7 cellular contexts compared by ENCODE assay signal in the genomic region with DNA sequence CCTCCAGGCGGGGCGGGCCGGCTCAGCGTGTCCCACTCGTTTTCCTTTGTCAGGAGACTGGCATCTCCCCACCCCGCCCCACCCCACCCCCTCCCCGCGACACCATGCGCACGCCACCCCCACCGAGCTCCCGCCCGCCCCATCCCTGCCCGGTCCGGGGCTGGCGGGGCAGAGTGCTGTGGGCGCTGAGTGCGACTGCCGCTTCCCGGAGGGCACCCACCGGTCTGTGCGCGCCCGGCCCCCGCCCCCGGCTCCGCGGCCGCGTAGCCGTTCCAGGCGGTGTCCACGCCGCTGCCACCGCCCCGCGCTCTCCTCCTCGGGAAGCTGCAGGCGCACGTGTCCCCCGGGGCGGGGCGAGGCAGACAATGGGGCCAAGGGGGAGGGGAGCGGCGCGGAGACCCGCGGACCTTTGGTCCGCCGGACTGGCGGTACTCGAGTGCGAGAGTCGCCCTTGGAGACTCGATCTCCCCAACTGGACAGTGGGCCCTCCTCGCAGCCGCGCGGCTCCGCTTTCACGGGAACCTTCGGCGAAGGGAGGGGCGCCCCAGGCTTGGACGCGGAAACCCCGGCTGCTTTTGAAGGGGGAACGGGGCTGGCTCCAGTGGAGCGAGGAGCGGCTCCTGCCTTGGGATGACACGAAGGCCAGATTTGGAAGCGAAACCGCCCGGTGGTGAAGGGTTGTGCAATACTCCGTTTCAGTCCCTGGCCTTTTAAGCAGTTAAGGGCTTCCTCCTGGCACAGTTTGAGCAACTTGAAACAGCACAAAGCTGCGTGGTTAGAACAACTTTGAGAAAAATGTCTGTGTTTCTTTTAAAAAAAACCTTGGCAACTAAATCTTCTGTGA. TPM values are rescaled to one million over a fixed set of nuclear protein-coding genes. Genes with fewer than 3 reads are reported as not detected.
A peak's percentile ranks its signal among the peaks of the same experiment; 100 is the strongest.
DNase-seq lines count a peak whose midpoint lies in the region; ATAC-seq, FAIRE-seq and TF ChIP-seq lines count a peak whose summit lies in the region.

No MANE protein-coding gene starts in this region.

- POLR2A ChIA-PET in GM12878 (lab: Charles Lee): interaction anchor here (0.6 to 10.8 kb wide), 8 partner anchors 9 to 1303 kb away, joined by 3 to 192 read pairs (median 9); partner anchors contain the start of gene SNX14

- TF ChIP-seq POLR2A in GM12878 (IDR thresholded peaks at IDR 0.05; ENCODE audit: low read depth, low read length): peak; percentile 92
- peak; percentile 74 to 78 for TF ChIP-seq POLR2A in sigmoid colon (IDR thresholded peaks at IDR 0.05)

- peak overlapping the region; percentile 83 for H3K4me3 ChIP-seq in GM12878
- H3K4me3 ChIP-seq in iPS DF 6.9 (ENCODE audit: low read length): peak overlapping the region; percentile 66; the same call in 1 of the 2 replicates
- H3K4me3 ChIP-seq in sigmoid colon: peak overlapping the region; percentile 80 to 99 (median 87)

- H3K9ac ChIP-seq in GM12878 (ENCODE audit: control insufficient read depth, insufficient read depth, low read length): peak overlapping the region; percentile 75

- H3K4me2 ChIP-seq in GM12878 (ENCODE audit: control insufficient read depth, insufficient read depth): peak overlapping the region; percentile 51

- peak; percentile 44 for DNase-seq in GM18507 (ENCODE audit: extremely low spot score, insufficient read length, low read depth)
- DNase-seq in NCI-H1694 treated with DMSO at 0.1 percent for 48 hours (lab: John Stamatoyannopoulos, UW): peak; percentile 58
- peak; percentile 50 to 88 (median 61) for DNase-seq in T-helper 2 cell
- DNase-seq in GM12878 (ENCODE audit: low read depth, low spot score): peak; percentile 89
- peak; percentile 57 for DNase-seq in iPS DF 6.9 (ENCODE audit: low read depth, low spot score)
- DNase-seq in sigmoid colon: peak; percentile 97

- peak overlapping the region; percentile 80 for H3K27ac ChIP-seq in GM12878 (ENCODE audit: control insufficient read depth, insufficient read depth)
- no peak overlapping the region for H3K27ac ChIP-seq in iPS DF 6.9 (ENCODE audit: low read length)
- H3K27ac ChIP-seq in sigmoid colon: peak overlapping the region; percentile 96 to 99 (median 98)

- peak overlapping the region; percentile 15 for H2AFZ ChIP-seq in GM12878 (ENCODE audit: control insufficient read depth, low read depth, low read length)

- H3K4me1 ChIP-seq in GM12878 (ENCODE audit: control insufficient read depth, insufficient read depth, low read length): no peaks in the 10 kb centered on the region
- H3K4me1 ChIP-seq in iPS DF 6.9 (ENCODE audit: control insufficient read depth, insufficient read depth, low read length): no peaks in the 10 kb centered on the region
- peaks cover 0 to 43% (median 32%) of the 10 kb centered on the region in 4 donors for H3K4me1 ChIP-seq in sigmoid colon

- in situ Hi-C loops in GM12878 (cut with MboI): loop anchor here (5.0 to 25.0 kb wide), 2 partner anchors 34 to 1519 kb away; partner anchors contain the start of gene ZNF292

- peaks cover 0 to 8% of the 10 kb centered on the region in 2 experiments; a peak in 2 of 4 replicates for H3K36me3 ChIP-seq in GM12878 (ENCODE audit: control insufficient read depth in 2 of 2, insufficient read depth in 2 of 2, low read length in 1 of 2)
- H3K36me3 ChIP-seq in iPS DF 6.9 (ENCODE audit: control insufficient read depth, insufficient read depth, low read length): peaks cover 3% of the 10 kb centered on the region; the same call in 1 of the 2 replicates
- peaks cover 0 to 19% (median 5%) of the 10 kb centered on the region in 4 donors for H3K36me3 ChIP-seq in sigmoid colon

- intact Hi-C loops in GM12878 (cut with micrococcal nuclease; ENCODE audit: unreplicated experiment): loop anchor here (1.0 to 2.0 kb wide), 2 partner anchors 35 to 49 kb away; no protein-coding TSS in a partner anchor
- intact Hi-C loops in sigmoid colon (cut with DNase I): loop anchor here (1.0 kb wide), 1 partner anchor 50 kb away; the partner anchor contains the start of gene SNX14

- SMC1A ChIA-PET in GM12878 (lab: Charles Lee; ENCODE audit: uncharacterized antibody, unreplicated experiment): interaction anchor here (0.6 to 4.8 kb wide), 8 partner anchors 12 to 289 kb away, joined by 3 to 48 read pairs (median 6); no protein-coding TSS in a partner anchor

- peak; percentile 55 for ATAC-seq in HG02943 (IDR thresholded peaks at IDR 0.05; ENCODE audit: low read depth, unreplicated experiment)
- ATAC-seq in GM12878: peak; percentile 68

- TF ChIP-seq CTCF in GM12878 (IDR thresholded peaks at IDR 0.05 in 2 of 3, conservative IDR thresholded peaks at IDR 0.05 in 1 of 3; ENCODE audit: control insufficient read depth in 2 of 3, extremely low read depth in 1 of 3, insufficient read depth in 1 of 3, low read depth in 3 of 3, low read length in 3 of 3): no peak
- no peak for TF ChIP-seq CTCF in sigmoid colon (IDR thresholded peaks at IDR 0.05)

- H3K27me3 ChIP-seq in GM12878 (replicated peaks in 1 of 2; ENCODE audit: control insufficient read depth in 2 of 2, insufficient read depth in 2 of 2, low read length in 1 of 2): no peaks in the 10 kb centered on the region
- H3K27me3 ChIP-seq in iPS DF 6.9 (ENCODE audit: control insufficient read depth, insufficient read depth, low read length): no peaks in the 10 kb centered on the region
- H3K27me3 ChIP-seq in sigmoid colon: no peaks in the 10 kb centered on the region

- CTCF ChIA-PET in GM12878 (lab: Yijun Ruan, JAX): interaction anchor here (1.6 to 4.4 kb wide), 4 partner anchors 12 to 33 kb away, joined by 4 to 44 read pairs (median 8); no protein-coding TSS in a partner anchor

- TF ChIP-seq EP300 in GM12878 (IDR thresholded peaks at IDR 0.05; ENCODE audit: borderline replicate concordance in 1 of 2, control insufficient read depth in 1 of 2, low read depth in 2 of 2, low read length in 2 of 2) (peak in 1 of 2 experiments; percentile 42; a peak in 1 of 4 replicates), sigmoid colon (IDR thresholded peaks at IDR 0.05) (peak in 1 of 4 donors; percentile 27)

- 1% methylated on average over 28 of the region's 76 CpGs for WGBS in GM12878 (ENCODE audit: insufficient coverage, insufficient replicate concordance, low lambda C conversion rate, missing lambda C conversion rate)
- WGBS in iPS DF 6.9 (ENCODE audit: insufficient coverage, insufficient read length): no CpG with 5 or more reads among the region's 76 CpGs
- 1% methylated on average over 76 of the region's 76 CpGs for WGBS in sigmoid colon, 2 donors

- peaks cover 5% of the 10 kb centered on the region; the same call in 1 of the 2 replicates for H4K20me1 ChIP-seq in GM12878 (ENCODE audit: control insufficient read depth, insufficient read depth)

- FAIRE-seq in GM18507 (lab: Jason Lieb, UNC) (peak; percentile 92), GM12878 (lab: Jason Lieb, UNC) (peak; percentile 98)

- RAD21 ChIA-PET in GM12878 (lab: Charles Lee; ENCODE audit: unreplicated experiment): interaction anchor here (0.6 to 8.3 kb wide), 7 partner anchors 16 to 240 kb away, joined by 3 to 125 read pairs (median 4); partner anchors contain the start of gene SNX14

- H3K9me3 ChIP-seq in GM12878 (replicated peaks; ENCODE audit: control insufficient read depth, insufficient read depth, low read length) (peaks cover 2% of the 10 kb centered on the region; the same call in 2 of the 3 replicates), iPS DF 6.9 (ENCODE audit: control insufficient read depth, insufficient read depth, low read length) (no peaks in the 10 kb centered on the region), sigmoid colon (no peaks in the 10 kb centered on the region)

- peak; percentile 12; the same call in 1 of the 2 replicates for TF ChIP-seq RAD21 in GM12878 (IDR thresholded peaks at IDR 0.05; ENCODE audit: insufficient read depth, low read depth, low read length)

- H3K79me2 ChIP-seq in GM12878 (ENCODE audit: control insufficient read depth, insufficient read depth, low read length): peaks cover 42% of the 10 kb centered on the region

- BruUV-seq in GM12878 (replicated peaks; lab: Mats Ljungman, UMichigan): TSS peak; percentile 93

RNA-seq across cellular contexts. Expression of gene SYNCRIP, which starts 1.1 kb away (rescaled TPM):
- 97.6 and 100 TPM in 2 replicates for total RNA-seq in GM12878 (2013; cell fraction: nucleolus; rRNA removed)
- 77.6 and 89.3 TPM in 2 replicates for total RNA-seq in GM12878 (2014; rRNA removed)
- total RNA-seq in GM12878 (2014; rRNA removed; fragmentation: Illumina TruSeq; extraction: Trizol): 124 and 129 TPM in 2 replicates
- 134 and 145 TPM in 2 replicates for total RNA-seq in GM12878 (2021)
- 42.4 TPM for polyA plus RNA-seq in GM12878 (2011; ENCODE audit: low read depth)
- 28.4 and 46.4 TPM in 2 replicates for polyA plus RNA-seq in GM12878 (2011; rRNA removed)
- 11.3 and 14.0 TPM in 2 replicates for polyA plus RNA-seq in GM12878 (2011; cell fraction: cytosol; rRNA removed)
- polyA plus RNA-seq in GM12878 (2011; cell fraction: nucleus; rRNA removed): 14.7 and 25.1 TPM in 2 replicates
- polyA plus RNA-seq in GM12878 (2012): 70.6 and 73.1 TPM in 2 replicates
- polyA plus RNA-seq in GM12878 (2014; fragmentation: Illumina TruSeq; extraction: Trizol): 255 and 332 TPM in 2 replicates
- polyA plus RNA-seq in GM12878 (2014; fragmentation: Nextera tagmentation; extraction: Ambion mirVana): 100 to 1,000 TPM; 118 to 134 TPM
- polyA plus RNA-seq in GM12878 (2014; rRNA removed): 60.6 and 64.8 TPM in 2 replicates
- polyA plus RNA-seq in GM12878 (2016; fragmentation: Nextera tagmentation; extraction: Ambion mirVana): 100 to 1,000 TPM; 195 to 198 TPM
- 15.4 and 24.1 TPM in 2 replicates for polyA minus RNA-seq in GM12878 (2011; rRNA and poly(A)+ RNA removed)
- polyA minus RNA-seq in GM12878 (2011; cell fraction: cytosol; rRNA and poly(A)+ RNA removed): 18.2 and 23.3 TPM in 2 replicates
- 20.9 and 39.7 TPM in 2 replicates for polyA minus RNA-seq in GM12878 (2011; cell fraction: nucleus; rRNA and poly(A)+ RNA removed)
- total RNA-seq in sigmoid colon: 10 to 100 TPM; 71.6 to 84.3 (median 77.5) TPM
- 10 to 100 TPM; 23.1 to 51.1 (median 24.6) TPM for polyA plus RNA-seq in sigmoid colon

RNA-seq across cellular contexts. Expression of gene SNX14, which starts 50.1 kb away (rescaled TPM):
- 356 and 399 TPM in 2 replicates for total RNA-seq in GM12878 (2013; cell fraction: nucleolus; rRNA removed)
- 61.7 and 75.3 TPM in 2 replicates for total RNA-seq in GM12878 (2014; rRNA removed)
- 94.3 and 103 TPM in 2 replicates for total RNA-seq in GM12878 (2014; rRNA removed; fragmentation: Illumina TruSeq; extraction: Trizol)
- 46.3 and 47.8 TPM in 2 replicates for total RNA-seq in GM12878 (2021)
- polyA plus RNA-seq in GM12878 (2011; ENCODE audit: low read depth): 22.4 TPM
- 122 and 221 TPM in 2 replicates for polyA plus RNA-seq in GM12878 (2011; rRNA removed)
- polyA plus RNA-seq in GM12878 (2011; cell fraction: cytosol; rRNA removed): 34.7 and 39.7 TPM in 2 replicates
- 94.5 and 123 TPM in 2 replicates for polyA plus RNA-seq in GM12878 (2011; cell fraction: nucleus; rRNA removed)
- polyA plus RNA-seq in GM12878 (2012): 46.4 and 50.7 TPM in 2 replicates
- 51.0 and 79.8 TPM in 2 replicates for polyA plus RNA-seq in GM12878 (2014; fragmentation: Illumina TruSeq; extraction: Trizol)
- 10 to 100 TPM; 34.2 to 50.9 TPM for polyA plus RNA-seq in GM12878 (2014; fragmentation: Nextera tagmentation; extraction: Ambion mirVana)
- 38.9 and 42.8 TPM in 2 replicates for polyA plus RNA-seq in GM12878 (2014; rRNA removed)
- polyA plus RNA-seq in GM12878 (2016; fragmentation: Nextera tagmentation; extraction: Ambion mirVana): 10 to 100 TPM; 46.4 to 51.4 TPM
- polyA minus RNA-seq in GM12878 (2011; rRNA and poly(A)+ RNA removed): 66.9 and 70.2 TPM in 2 replicates
- polyA minus RNA-seq in GM12878 (2011; cell fraction: cytosol; rRNA and poly(A)+ RNA removed): 19.6 and 22.0 TPM in 2 replicates
- 68.9 and 109 TPM in 2 replicates for polyA minus RNA-seq in GM12878 (2011; cell fraction: nucleus; rRNA and poly(A)+ RNA removed)
- total RNA-seq in sigmoid colon: 10 to 100 TPM; 52.4 to 94.2 (median 83.5) TPM
- polyA plus RNA-seq in sigmoid colon: 10 to 100 TPM; 12.9 to 61.1 (median 13.8) TPM

Comparison
In these comparisons a context has a peak if more than half of its experiments do, and no peak if none do; other contexts are left out.
1. DNase-seq: peak in every context shown above with its lines; median percentile 97 in sigmoid colon; 89 in GM12878; 61 in T-helper 2 cell; 58 in NCI-H1694 treated with DMSO at 0.1 percent for 48 hours; 57 in iPS DF 6.9; 44 in GM18507.